ENCODE assay signal across 1 cellular context in genomic region chr18:74316257-74317180, GRCh38.
TF ChIP-seq lines count a peak whose summit lies in the region.

No MANE protein-coding gene starts in this region.

TF ChIP-seq in GM23338, 12 proteins besides CTCF, POLR2A, EP300 and RAD21 (continued from another document):
- TF ChIP-seq, protein P1, sequence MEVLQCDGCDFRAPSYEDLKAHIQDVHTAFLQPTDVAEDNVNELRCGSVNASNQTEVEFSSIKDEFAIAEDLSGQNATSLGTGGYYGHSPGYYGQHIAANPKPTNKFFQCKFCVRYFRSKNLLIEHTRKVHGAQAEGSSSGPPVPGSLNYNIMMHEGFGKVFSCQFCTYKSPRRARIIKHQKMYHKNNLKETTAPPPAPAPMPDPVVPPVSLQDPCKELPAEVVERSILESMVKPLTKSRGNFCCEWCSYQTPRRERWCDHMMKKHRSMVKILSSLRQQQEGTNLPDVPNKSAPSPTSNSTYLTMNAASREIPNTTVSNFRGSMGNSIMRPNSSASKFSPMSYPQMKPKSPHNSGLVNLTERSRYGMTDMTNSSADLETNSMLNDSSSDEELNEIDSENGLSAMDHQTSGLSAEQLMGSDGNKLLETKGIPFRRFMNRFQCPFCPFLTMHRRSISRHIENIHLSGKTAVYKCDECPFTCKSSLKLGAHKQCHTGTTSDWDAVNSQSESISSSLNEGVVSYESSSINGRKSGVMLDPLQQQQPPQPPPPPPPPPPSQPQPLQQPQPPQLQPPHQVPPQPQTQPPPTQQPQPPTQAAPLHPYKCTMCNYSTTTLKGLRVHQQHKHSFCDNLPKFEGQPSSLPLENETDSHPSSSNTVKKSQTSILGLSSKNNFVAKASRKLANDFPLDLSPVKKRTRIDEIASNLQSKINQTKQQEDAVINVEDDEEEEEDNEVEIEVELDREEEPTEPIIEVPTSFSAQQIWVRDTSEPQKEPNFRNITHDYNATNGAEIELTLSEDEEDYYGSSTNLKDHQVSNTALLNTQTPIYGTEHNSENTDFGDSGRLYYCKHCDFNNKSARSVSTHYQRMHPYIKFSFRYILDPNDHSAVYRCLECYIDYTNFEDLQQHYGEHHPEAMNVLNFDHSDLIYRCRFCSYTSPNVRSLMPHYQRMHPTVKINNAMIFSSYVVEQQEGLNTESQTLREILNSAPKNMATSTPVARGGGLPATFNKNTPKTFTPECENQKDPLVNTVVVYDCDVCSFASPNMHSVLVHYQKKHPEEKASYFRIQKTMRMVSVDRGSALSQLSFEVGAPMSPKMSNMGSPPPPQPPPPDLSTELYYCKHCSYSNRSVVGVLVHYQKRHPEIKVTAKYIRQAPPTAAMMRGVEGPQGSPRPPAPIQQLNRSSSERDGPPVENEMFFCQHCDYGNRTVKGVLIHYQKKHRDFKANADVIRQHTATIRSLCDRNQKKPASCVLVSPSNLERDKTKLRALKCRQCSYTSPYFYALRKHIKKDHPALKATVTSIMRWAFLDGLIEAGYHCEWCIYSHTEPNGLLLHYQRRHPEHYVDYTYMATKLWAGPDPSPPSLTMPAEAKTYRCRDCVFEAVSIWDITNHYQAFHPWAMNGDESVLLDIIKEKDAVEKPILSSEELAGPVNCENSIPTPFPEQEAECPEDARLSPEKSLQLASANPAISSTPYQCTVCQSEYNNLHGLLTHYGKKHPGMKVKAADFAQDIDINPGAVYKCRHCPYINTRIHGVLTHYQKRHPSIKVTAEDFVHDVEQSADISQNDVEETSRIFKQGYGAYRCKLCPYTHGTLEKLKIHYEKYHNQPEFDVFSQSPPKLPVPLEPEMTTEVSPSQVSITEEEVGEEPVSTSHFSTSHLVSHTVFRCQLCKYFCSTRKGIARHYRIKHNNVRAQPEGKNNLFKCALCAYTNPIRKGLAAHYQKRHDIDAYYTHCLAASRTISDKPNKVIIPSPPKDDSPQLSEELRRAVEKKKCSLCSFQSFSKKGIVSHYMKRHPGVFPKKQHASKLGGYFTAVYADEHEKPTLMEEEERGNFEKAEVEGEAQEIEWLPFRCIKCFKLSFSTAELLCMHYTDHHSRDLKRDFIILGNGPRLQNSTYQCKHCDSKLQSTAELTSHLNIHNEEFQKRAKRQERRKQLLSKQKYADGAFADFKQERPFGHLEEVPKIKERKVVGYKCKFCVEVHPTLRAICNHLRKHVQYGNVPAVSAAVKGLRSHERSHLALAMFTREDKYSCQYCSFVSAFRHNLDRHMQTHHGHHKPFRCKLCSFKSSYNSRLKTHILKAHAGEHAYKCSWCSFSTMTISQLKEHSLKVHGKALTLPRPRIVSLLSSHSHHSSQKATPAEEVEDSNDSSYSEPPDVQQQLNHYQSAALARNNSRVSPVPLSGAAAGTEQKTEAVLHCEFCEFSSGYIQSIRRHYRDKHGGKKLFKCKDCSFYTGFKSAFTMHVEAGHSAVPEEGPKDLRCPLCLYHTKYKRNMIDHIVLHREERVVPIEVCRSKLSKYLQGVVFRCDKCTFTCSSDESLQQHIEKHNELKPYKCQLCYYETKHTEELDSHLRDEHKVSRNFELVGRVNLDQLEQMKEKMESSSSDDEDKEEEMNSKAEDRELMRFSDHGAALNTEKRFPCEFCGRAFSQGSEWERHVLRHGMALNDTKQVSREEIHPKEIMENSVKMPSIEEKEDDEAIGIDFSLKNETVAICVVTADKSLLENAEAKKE (CRISPR knock-in tag; IDR thresholded peaks at IDR 0.05): no peak
